ENCODE assay signal across 8 cellular contexts in the genomic region with DNA sequence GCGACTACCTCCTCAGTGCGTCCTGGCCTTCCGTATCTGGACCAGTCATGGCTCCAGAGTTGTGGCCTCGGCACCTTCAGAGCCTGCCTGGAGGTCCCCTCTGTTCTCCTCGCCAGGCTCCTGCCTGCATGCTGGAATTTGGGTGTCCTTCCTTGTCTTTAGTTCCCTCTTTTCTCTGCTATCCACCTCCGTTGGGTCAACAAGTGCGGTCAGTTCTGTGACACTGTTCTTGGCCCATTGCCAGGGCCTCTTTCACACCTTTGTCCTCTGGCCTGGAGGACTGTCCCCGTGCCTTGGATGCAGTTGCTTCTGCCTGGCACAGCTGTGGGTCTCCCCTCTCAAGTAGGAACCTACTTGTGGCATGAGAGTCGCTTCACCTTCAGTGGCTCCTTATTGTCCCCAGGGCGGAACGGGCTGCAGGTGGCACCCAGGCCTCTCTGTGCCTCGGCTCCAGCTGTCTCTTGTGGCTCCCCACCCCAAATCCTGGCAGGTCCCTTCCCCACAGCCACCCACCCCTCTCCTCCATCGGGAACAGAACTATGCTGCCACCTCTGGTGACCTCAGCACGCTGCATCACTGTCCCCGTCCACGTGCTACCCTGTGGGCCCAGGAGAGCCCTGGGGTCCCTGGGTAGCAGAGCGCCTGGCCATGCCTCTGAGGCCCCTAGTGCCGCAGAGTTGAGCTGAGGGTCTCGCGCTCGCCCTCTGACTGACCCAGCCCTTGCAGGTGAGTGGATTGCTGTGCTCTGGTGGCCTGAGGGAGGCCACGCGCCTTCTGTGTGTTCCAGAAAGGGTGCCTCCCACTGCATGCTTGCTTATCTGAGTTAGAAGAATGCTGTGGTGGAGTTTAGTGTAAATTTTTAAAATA. TPM values are rescaled to one million over a fixed set of nuclear protein-coding genes. Genes with fewer than 3 reads are reported as not detected.
DNase-seq lines count a peak whose midpoint lies in the region; ATAC-seq and TF ChIP-seq lines count a peak whose summit lies in the region.

No MANE protein-coding gene starts in this region.

- no peaks in the 10 kb centered on the region for H3K27me3 Mint-ChIP-seq in activated T-cell treated with anti-CD3 and anti-CD28 coated beads, Interleukin-2, amount 50 U/mL, for 24 hours
- no peaks in the 10 kb centered on the region for H3K27me3 Mint-ChIP-seq in activated T-cell treated with anti-CD3 and anti-CD28 coated beads, Interleukin-2, amount 50 U/mL, for 4 hours (ENCODE audit: low read depth)
- no peaks in the 10 kb centered on the region for H3K27me3 Mint-ChIP-seq in stimulated activated naive CD8-positive, alpha-beta T cell treated with anti-CD3 and anti-CD28 coated beads, Interleukin-15, Interleukin-2, amounts not matched to agents 100 ng/mL and 50 ng/mL, for 24 hours

- H3K4me3 ChIP-seq in OCI-LY1 (ENCODE audit: low read depth, low read length, poor library complexity, severe bottlenecking): no peak overlapping the region
- no peak overlapping the region for H3K4me3 ChIP-seq in fibroblast of lung (replicated peaks in 1 of 4; ENCODE audit: control extremely low read depth in 1 of 4, insufficient read depth in 1 of 4, low read depth in 3 of 4, low read length in 4 of 4)

- H3K27ac ChIP-seq in OCI-LY1 (ENCODE audit: low read depth, low read length, poor library complexity, severe bottlenecking) (no peak overlapping the region), fibroblast of lung (ENCODE audit: insufficient read depth, low read length) (no peak overlapping the region)

- no peak for DNase-seq in activated T-cell treated with anti-CD3 and anti-CD28 coated beads, Interleukin-2, amount 50 U/mL, for 24 hours
- DNase-seq in activated T-cell treated with anti-CD3 and anti-CD28 coated beads, Interleukin-2, amount 50 U/mL, for 4 hours: no peak
- DNase-seq in fibroblast of lung (ENCODE audit: low read depth in 2 of 2) (peak in 1 of 2 donors; percentile 7), A172 (ENCODE audit: low spot score) (no peak), NCI-H774 (lab: John Stamatoyannopoulos, UW) (no peak)

- H3K9me2 ChIP-seq in OCI-LY1 (ENCODE audit: low read depth, low read length): no peaks in the 10 kb centered on the region

- H3K9ac ChIP-seq in OCI-LY1 (ENCODE audit: low read length) (peak overlapping the region; percentile 54; the same call in 1 of the 2 replicates), fibroblast of lung (ENCODE audit: insufficient read depth, low read length) (no peak overlapping the region)

- H4K20me1 ChIP-seq in OCI-LY1 (ENCODE audit: insufficient read depth, low read length): no peaks in the 10 kb centered on the region
- no peaks in the 10 kb centered on the region for H4K20me1 ChIP-seq in fibroblast of lung (ENCODE audit: control insufficient read depth, extremely low read depth, insufficient read depth, low read length)

- H3K36me3 Mint-ChIP-seq in activated T-cell treated with anti-CD3 and anti-CD28 coated beads, Interleukin-2, amount 50 U/mL, for 24 hours (ENCODE audit: low read depth): peaks cover 88% of the 10 kb centered on the region
- H3K36me3 Mint-ChIP-seq in activated T-cell treated with anti-CD3 and anti-CD28 coated beads, Interleukin-2, amount 50 U/mL, for 4 hours (ENCODE audit: insufficient read depth): peaks cover 30% of the 10 kb centered on the region
- peaks cover 48% of the 10 kb centered on the region for H3K36me3 Mint-ChIP-seq in stimulated activated naive CD8-positive, alpha-beta T cell treated with anti-CD3 and anti-CD28 coated beads, Interleukin-15, Interleukin-2, amounts not matched to agents 100 ng/mL and 50 ng/mL, for 24 hours (ENCODE audit: low read depth)

- H3K36me3 ChIP-seq in OCI-LY1 (ENCODE audit: insufficient read depth, low read length) (peaks cover 48% of the 10 kb centered on the region), fibroblast of lung (ENCODE audit: control insufficient read depth, insufficient read depth, low read length) (peaks cover 24% of the 10 kb centered on the region)

- H3K79me2 ChIP-seq in OCI-LY1 (ENCODE audit: insufficient read depth, low read length): peaks cover 45% of the 10 kb centered on the region
- H3K79me2 ChIP-seq in fibroblast of lung (ENCODE audit: control insufficient read depth, insufficient read depth, low read length): peaks cover 84% of the 10 kb centered on the region

- no peaks in the 10 kb centered on the region for H3K9me3 Mint-ChIP-seq in activated T-cell treated with anti-CD3 and anti-CD28 coated beads, Interleukin-2, amount 50 U/mL, for 24 hours
- no peaks in the 10 kb centered on the region for H3K9me3 Mint-ChIP-seq in activated T-cell treated with anti-CD3 and anti-CD28 coated beads, Interleukin-2, amount 50 U/mL, for 4 hours
- no peaks in the 10 kb centered on the region for H3K9me3 Mint-ChIP-seq in stimulated activated naive CD8-positive, alpha-beta T cell treated with anti-CD3 and anti-CD28 coated beads, Interleukin-15, Interleukin-2, amounts not matched to agents 100 ng/mL and 50 ng/mL, for 24 hours

- H3K27me3 ChIP-seq in OCI-LY1 (ENCODE audit: insufficient read depth, low read length): no peaks in the 10 kb centered on the region
- H3K27me3 ChIP-seq in fibroblast of lung (ENCODE audit: control insufficient read depth, insufficient read depth, low read length): no peaks in the 10 kb centered on the region

- ATAC-seq in activated T-cell treated with anti-CD3 and anti-CD28 coated beads, Interleukin-2, amount 50 U/mL, for 4 hours: no peak
- ATAC-seq in HG02642 (IDR thresholded peaks at IDR 0.05; ENCODE audit: poor library complexity, unreplicated experiment): no peak

- H2AFZ ChIP-seq in OCI-LY1 (ENCODE audit: low read length) (no peak overlapping the region), fibroblast of lung (ENCODE audit: low read length) (no peak overlapping the region)

- H3K9me3 ChIP-seq in OCI-LY1 (ENCODE audit: low read length) (no peaks in the 10 kb centered on the region), fibroblast of lung (ENCODE audit: control insufficient read depth, insufficient read depth, low read depth, low read length) (no peaks in the 10 kb centered on the region)

- H3K4me2 ChIP-seq in OCI-LY1 (ENCODE audit: low read length) (peak overlapping the region; percentile 47; the same call in 1 of the 2 replicates), fibroblast of lung (ENCODE audit: extremely low read depth, insufficient read depth, low read length) (no peak overlapping the region)

- no peaks in the 10 kb centered on the region for H3F3A ChIP-seq in OCI-LY1 (ENCODE audit: insufficient read depth, low read length)

- peaks cover 46% of the 10 kb centered on the region for H3K4me1 ChIP-seq in OCI-LY1 (ENCODE audit: insufficient read depth, low read length, severe bottlenecking)
- H3K4me1 ChIP-seq in fibroblast of lung (ENCODE audit: control insufficient read depth, extremely low read depth, insufficient read depth, low read length): peaks cover 6% of the 10 kb centered on the region

- peaks cover 55% of the 10 kb centered on the region for H3K4me1 Mint-ChIP-seq in activated T-cell treated with anti-CD3 and anti-CD28 coated beads, Interleukin-2, amount 50 U/mL, for 24 hours (ENCODE audit: low read depth)
- H3K4me1 Mint-ChIP-seq in activated T-cell treated with anti-CD3 and anti-CD28 coated beads, Interleukin-2, amount 50 U/mL, for 4 hours (ENCODE audit: low read depth): peaks cover 53% of the 10 kb centered on the region
- H3K4me1 Mint-ChIP-seq in stimulated activated naive CD8-positive, alpha-beta T cell treated with anti-CD3 and anti-CD28 coated beads, Interleukin-15, Interleukin-2, amounts not matched to agents 100 ng/mL and 50 ng/mL, for 24 hours (ENCODE audit: low read depth): peaks cover 55% of the 10 kb centered on the region

- H3K4me3 Mint-ChIP-seq in activated T-cell treated with anti-CD3 and anti-CD28 coated beads, Interleukin-2, amount 50 U/mL, for 24 hours: no peak overlapping the region
- no peak overlapping the region for H3K4me3 Mint-ChIP-seq in activated T-cell treated with anti-CD3 and anti-CD28 coated beads, Interleukin-2, amount 50 U/mL, for 4 hours
- no peak overlapping the region for H3K4me3 Mint-ChIP-seq in stimulated activated naive CD8-positive, alpha-beta T cell treated with anti-CD3 and anti-CD28 coated beads, Interleukin-15, Interleukin-2, amounts not matched to agents 100 ng/mL and 50 ng/mL, for 24 hours

- TF ChIP-seq CTCF in OCI-LY1 (IDR thresholded peaks at IDR 0.05; ENCODE audit: low read length) (peak; percentile 70), fibroblast of lung (conservative IDR thresholded peaks at IDR 0.05 in 1 of 2, IDR thresholded peaks at IDR 0.05 in 1 of 2; ENCODE audit: low read depth in 1 of 2, low read length in 2 of 2) (peak; percentile 12 to 30)

- H3K27ac Mint-ChIP-seq in activated T-cell treated with anti-CD3 and anti-CD28 coated beads, Interleukin-2, amount 50 U/mL, for 24 hours: peak overlapping the region; percentile 72
- peak overlapping the region; percentile 39 for H3K27ac Mint-ChIP-seq in stimulated activated naive CD8-positive, alpha-beta T cell treated with anti-CD3 and anti-CD28 coated beads, Interleukin-15, Interleukin-2, amounts not matched to agents 100 ng/mL and 50 ng/mL, for 24 hours

RNA-seq across cellular contexts. Expression of a gene that starts 4.7 kb away (rescaled TPM):
- total RNA-seq in activated T-cell treated with anti-CD3 and anti-CD28 coated beads, Interleukin-2, amount 50 U/mL, for 4 hours: 10 to 100 TPM; 56.2 to 65.3 (median 60.9) TPM
- 21.3 and 26.2 TPM in 2 replicates for total RNA-seq in fibroblast of lung
- polyA plus RNA-seq in fibroblast of lung: 18.8 and 21.6 TPM in 2 replicates
- polyA plus RNA-seq in fibroblast of lung (2012): 16.4 and 19.0 TPM in 2 replicates
- 22.8 and 47.0 TPM in 2 replicates for polyA minus RNA-seq in fibroblast of lung (ENCODE audit: low replicate concordance)
- 16.2 and 20.1 TPM in 2 replicates for total RNA-seq in A172 (2014; rRNA removed; shearing (Covaris generic))

RNA-seq across cellular contexts. Expression of a gene that starts 31.1 kb away (rescaled TPM):
- 100 to 1,000 TPM; 453 to 533 (median 503) TPM for total RNA-seq in activated T-cell treated with anti-CD3 and anti-CD28 coated beads, Interleukin-2, amount 50 U/mL, for 4 hours
- 87.8 and 88.5 TPM in 2 replicates for total RNA-seq in fibroblast of lung
- 178 and 362 TPM in 2 replicates for polyA plus RNA-seq in fibroblast of lung
- 127 and 235 TPM in 2 replicates for polyA plus RNA-seq in fibroblast of lung (2012)
- 95.9 and 194 TPM in 2 replicates for polyA minus RNA-seq in fibroblast of lung (ENCODE audit: low replicate concordance)
- 430 and 525 TPM in 2 replicates for total RNA-seq in A172 (2014; rRNA removed; shearing (Covaris generic))

RNA-seq across cellular contexts. Expression of a gene that starts 32.2 kb away (rescaled TPM):
- 100 to 1,000 TPM; 143 to 161 (median 146) TPM for total RNA-seq in activated T-cell treated with anti-CD3 and anti-CD28 coated beads, Interleukin-2, amount 50 U/mL, for 4 hours
- 38.8 and 52.2 TPM in 2 replicates for total RNA-seq in fibroblast of lung
- polyA plus RNA-seq in fibroblast of lung: 12.9 and 13.5 TPM in 2 replicates
- 23.8 and 28.5 TPM in 2 replicates for polyA plus RNA-seq in fibroblast of lung (2012)
- polyA minus RNA-seq in fibroblast of lung (ENCODE audit: low replicate concordance): 28.7 and 36.2 TPM in 2 replicates
- total RNA-seq in A172 (2014; rRNA removed; shearing (Covaris generic)): 30.8 and 31.1 TPM in 2 replicates

RNA-seq across cellular contexts. Expression of a gene that starts 46.8 kb away (rescaled TPM):
- 10 to 100 TPM; 88.2 to 99.5 (median 89.5) TPM for total RNA-seq in activated T-cell treated with anti-CD3 and anti-CD28 coated beads, Interleukin-2, amount 50 U/mL, for 4 hours
- total RNA-seq in fibroblast of lung: 2.8 and 6.6 TPM in 2 replicates
- 26.2 and 31.3 TPM in 2 replicates for polyA plus RNA-seq in fibroblast of lung
- 42.0 and 49.0 TPM in 2 replicates for polyA plus RNA-seq in fibroblast of lung (2012)
- polyA minus RNA-seq in fibroblast of lung (ENCODE audit: low replicate concordance): 111 and 114 TPM in 2 replicates
- total RNA-seq in A172 (2014; rRNA removed; shearing (Covaris generic)): 4.3 and 8.6 TPM in 2 replicates
